ENCODE assay signal across 1 cellular context in genomic region chr17:57256708-57257112, GRCh38.
A peak's percentile ranks its signal among the peaks of the same experiment; 100 is the strongest.
TF ChIP-seq lines count a peak whose summit lies in the region.

No MANE protein-coding gene starts in this region.

TF ChIP-seq in HEK293, 187 proteins besides CTCF, POLR2A, EP300 and RAD21 (continued from another document):
- TF ChIP-seq, protein P1, sequence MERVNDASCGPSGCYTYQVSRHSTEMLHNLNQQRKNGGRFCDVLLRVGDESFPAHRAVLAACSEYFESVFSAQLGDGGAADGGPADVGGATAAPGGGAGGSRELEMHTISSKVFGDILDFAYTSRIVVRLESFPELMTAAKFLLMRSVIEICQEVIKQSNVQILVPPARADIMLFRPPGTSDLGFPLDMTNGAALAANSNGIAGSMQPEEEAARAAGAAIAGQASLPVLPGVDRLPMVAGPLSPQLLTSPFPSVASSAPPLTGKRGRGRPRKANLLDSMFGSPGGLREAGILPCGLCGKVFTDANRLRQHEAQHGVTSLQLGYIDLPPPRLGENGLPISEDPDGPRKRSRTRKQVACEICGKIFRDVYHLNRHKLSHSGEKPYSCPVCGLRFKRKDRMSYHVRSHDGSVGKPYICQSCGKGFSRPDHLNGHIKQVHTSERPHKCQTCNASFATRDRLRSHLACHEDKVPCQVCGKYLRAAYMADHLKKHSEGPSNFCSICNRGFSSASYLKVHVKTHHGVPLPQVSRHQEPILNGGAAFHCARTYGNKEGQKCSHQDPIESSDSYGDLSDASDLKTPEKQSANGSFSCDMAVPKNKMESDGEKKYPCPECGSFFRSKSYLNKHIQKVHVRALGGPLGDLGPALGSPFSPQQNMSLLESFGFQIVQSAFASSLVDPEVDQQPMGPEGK (tag by site-specific recombination; IDR thresholded peaks at IDR 0.05) = 0 out of 2 replicates have a peak, but pooled peaks have one; percentile 20
- TF ChIP-seq, protein P2, sequence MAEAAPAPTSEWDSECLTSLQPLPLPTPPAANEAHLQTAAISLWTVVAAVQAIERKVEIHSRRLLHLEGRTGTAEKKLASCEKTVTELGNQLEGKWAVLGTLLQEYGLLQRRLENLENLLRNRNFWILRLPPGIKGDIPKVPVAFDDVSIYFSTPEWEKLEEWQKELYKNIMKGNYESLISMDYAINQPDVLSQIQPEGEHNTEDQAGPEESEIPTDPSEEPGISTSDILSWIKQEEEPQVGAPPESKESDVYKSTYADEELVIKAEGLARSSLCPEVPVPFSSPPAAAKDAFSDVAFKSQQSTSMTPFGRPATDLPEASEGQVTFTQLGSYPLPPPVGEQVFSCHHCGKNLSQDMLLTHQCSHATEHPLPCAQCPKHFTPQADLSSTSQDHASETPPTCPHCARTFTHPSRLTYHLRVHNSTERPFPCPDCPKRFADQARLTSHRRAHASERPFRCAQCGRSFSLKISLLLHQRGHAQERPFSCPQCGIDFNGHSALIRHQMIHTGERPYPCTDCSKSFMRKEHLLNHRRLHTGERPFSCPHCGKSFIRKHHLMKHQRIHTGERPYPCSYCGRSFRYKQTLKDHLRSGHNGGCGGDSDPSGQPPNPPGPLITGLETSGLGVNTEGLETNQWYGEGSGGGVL (tag by site-specific recombination; IDR thresholded peaks at IDR 0.05) = peak; percentile 64
- TF ChIP-seq ZBTB26 (tag by site-specific recombination; optimal IDR thresholded peaks at IDR 0.05) = peak; percentile 77
